In the genomic region with DNA sequence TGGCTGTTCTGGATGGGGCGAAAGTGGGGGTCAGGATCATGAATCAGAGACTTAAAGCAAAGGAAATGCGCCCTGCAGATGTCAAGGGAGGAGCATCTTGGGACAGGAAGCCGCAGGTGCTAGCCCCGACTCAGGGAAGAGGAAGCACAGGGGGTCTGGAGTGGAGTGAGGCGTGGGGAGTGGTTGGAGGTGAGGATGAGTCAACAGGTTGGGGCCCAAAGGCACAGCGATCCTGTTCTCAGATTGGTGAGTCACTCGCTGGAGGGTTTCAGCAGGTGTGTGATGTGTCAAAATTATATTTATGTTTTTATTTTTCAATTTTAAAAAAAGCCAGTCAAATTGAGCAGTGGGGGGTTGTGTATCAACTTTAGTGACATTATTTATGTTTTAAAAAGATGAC, we compare ENCODE assay signal across 8 cellular contexts. TPM values are rescaled to one million over a fixed set of nuclear protein-coding genes. Genes with fewer than 3 reads are reported as not detected.
A peak's percentile ranks its signal among the peaks of the same experiment; 100 is the strongest.
DNase-seq lines count a peak whose midpoint lies in the region; ATAC-seq and TF ChIP-seq lines count a peak whose summit lies in the region.

No MANE protein-coding gene starts in this region.

- no peak overlapping the region for H3K9ac ChIP-seq in neural progenitor cell

- peak; percentile 84 for DNase-seq in activated naive CD8-positive, alpha-beta T cell treated with anti-CD3 and anti-CD28 coated beads for 36 hours
- peak; percentile 53 to 79 for DNase-seq in stimulated activated CD4-positive, alpha-beta T cell treated with anti-CD3 and anti-CD28 coated beads, Interleukin-4, amount 100 ng/mL, for 4 hours
- DNase-seq in iPS-NIHi11 (ENCODE audit: low spot score): no peak
- no peak for DNase-seq in neural progenitor cell (ENCODE audit: low spot score)
- DNase-seq in HAP-1 (ENCODE audit: low spot score in 2 of 2): no peak
- DNase-seq in NCI-H2029 (lab: John Stamatoyannopoulos, UW): no peak

- no peaks in the 10 kb centered on the region for H3K36me3 ChIP-seq in neural progenitor cell
- H3K36me3 ChIP-seq in HAP-1 (replicated peaks): no peaks in the 10 kb centered on the region

- TF ChIP-seq CTCF in neural progenitor cell (IDR thresholded peaks at IDR 0.05): no peak

- no peaks in the 10 kb centered on the region for H4K20me1 ChIP-seq in neural progenitor cell (ENCODE audit: low read depth)

- H3K27ac Mint-ChIP-seq in T-helper 1 cell treated with Interleukin-12 subunit alpha and Interleukin-12 subunit beta and Interleukin-4 antibody, amounts not matched to agents 30 μg/mL and 1 μg/mL, for 36 hours: peak overlapping the region; percentile 84
- H3K27ac Mint-ChIP-seq in activated naive CD8-positive, alpha-beta T cell treated with anti-CD3 and anti-CD28 coated beads for 36 hours: peak overlapping the region; percentile 65
- H3K27ac Mint-ChIP-seq in neural progenitor cell: no peak overlapping the region

- H3K36me3 Mint-ChIP-seq in T-helper 1 cell treated with Interleukin-12 subunit alpha and Interleukin-12 subunit beta and Interleukin-4 antibody, amounts not matched to agents 30 μg/mL and 1 μg/mL, for 36 hours (ENCODE audit: low read depth): no peaks in the 10 kb centered on the region
- no peaks in the 10 kb centered on the region for H3K36me3 Mint-ChIP-seq in activated naive CD8-positive, alpha-beta T cell treated with anti-CD3 and anti-CD28 coated beads for 36 hours
- H3K36me3 Mint-ChIP-seq in neural progenitor cell: no peaks in the 10 kb centered on the region

- H3K79me2 ChIP-seq in neural progenitor cell (ENCODE audit: low read depth): no peaks in the 10 kb centered on the region

- H2AFZ ChIP-seq in neural progenitor cell (replicated peaks): no peak overlapping the region

- no peaks in the 10 kb centered on the region for H3K9me3 Mint-ChIP-seq in T-helper 1 cell treated with Interleukin-12 subunit alpha and Interleukin-12 subunit beta and Interleukin-4 antibody, amounts not matched to agents 30 μg/mL and 1 μg/mL, for 36 hours
- no peaks in the 10 kb centered on the region for H3K9me3 Mint-ChIP-seq in activated naive CD8-positive, alpha-beta T cell treated with anti-CD3 and anti-CD28 coated beads for 36 hours
- no peaks in the 10 kb centered on the region for H3K9me3 Mint-ChIP-seq in neural progenitor cell

- H3K27me3 ChIP-seq in neural progenitor cell (no peaks in the 10 kb centered on the region), HAP-1 (ENCODE audit: low read depth) (no peaks in the 10 kb centered on the region)

- no peaks in the 10 kb centered on the region for H3F3A ChIP-seq in neural progenitor cell (ENCODE audit: low read depth)

- no peaks in the 10 kb centered on the region for H3K9me3 ChIP-seq in neural progenitor cell (ENCODE audit: low read depth)
- H3K9me3 ChIP-seq in HAP-1: no peaks in the 10 kb centered on the region

- peak; percentile 41 for ATAC-seq in GM18520 (IDR thresholded peaks at IDR 0.05; ENCODE audit: unreplicated experiment)

- peaks cover 3% of the 10 kb centered on the region for H3K27me3 Mint-ChIP-seq in T-helper 1 cell treated with Interleukin-12 subunit alpha and Interleukin-12 subunit beta and Interleukin-4 antibody, amounts not matched to agents 30 μg/mL and 1 μg/mL, for 36 hours (ENCODE audit: low read depth)
- H3K27me3 Mint-ChIP-seq in activated naive CD8-positive, alpha-beta T cell treated with anti-CD3 and anti-CD28 coated beads for 36 hours: peaks cover 4% of the 10 kb centered on the region
- H3K27me3 Mint-ChIP-seq in neural progenitor cell (ENCODE audit: insufficient read depth, low read depth): peaks cover 2% of the 10 kb centered on the region

- no peak overlapping the region for H3K4me2 ChIP-seq in neural progenitor cell

- in situ Hi-C loops in HAP-1 (cut with MboI; ENCODE audit: low sequenced_read_pairs): no loop called here

- H3K4me3 ChIP-seq in neural progenitor cell (no peak overlapping the region), HAP-1 (no peak overlapping the region)

- peaks cover 28% of the 10 kb centered on the region for H3K4me1 Mint-ChIP-seq in T-helper 1 cell treated with Interleukin-12 subunit alpha and Interleukin-12 subunit beta and Interleukin-4 antibody, amounts not matched to agents 30 μg/mL and 1 μg/mL, for 36 hours (ENCODE audit: low read depth)
- peaks cover 26% of the 10 kb centered on the region for H3K4me1 Mint-ChIP-seq in activated naive CD8-positive, alpha-beta T cell treated with anti-CD3 and anti-CD28 coated beads for 36 hours
- no peaks in the 10 kb centered on the region for H3K4me1 Mint-ChIP-seq in neural progenitor cell

- no peaks in the 10 kb centered on the region for H3K4me1 ChIP-seq in neural progenitor cell
- no peaks in the 10 kb centered on the region for H3K4me1 ChIP-seq in HAP-1

- H3K27ac ChIP-seq in neural progenitor cell: no peak overlapping the region

- H3K4me3 Mint-ChIP-seq in T-helper 1 cell treated with Interleukin-12 subunit alpha and Interleukin-12 subunit beta and Interleukin-4 antibody, amounts not matched to agents 30 μg/mL and 1 μg/mL, for 36 hours: peak overlapping the region; percentile 22
- peak overlapping the region; percentile 44 for H3K4me3 Mint-ChIP-seq in activated naive CD8-positive, alpha-beta T cell treated with anti-CD3 and anti-CD28 coated beads for 36 hours
- H3K4me3 Mint-ChIP-seq in neural progenitor cell: no peak overlapping the region

RNA-seq across cellular contexts. Expression of gene PACSIN1, which starts 19.0 kb away (rescaled TPM):
- total RNA-seq in activated naive CD8-positive, alpha-beta T cell treated with anti-CD3 and anti-CD28 coated beads for 36 hours: under 1 TPM; 0.19 to 0.28 TPM
- total RNA-seq in neural progenitor cell (ENCODE audit: low replicate concordance): 0.41 and 1.8 TPM in 2 replicates

RNA-seq across cellular contexts. Expression of gene RPS10, which starts 59.0 kb away (rescaled TPM):
- total RNA-seq in activated naive CD8-positive, alpha-beta T cell treated with anti-CD3 and anti-CD28 coated beads for 36 hours: 1,000 to 10,000 TPM; 2,216 to 2,293 TPM
- total RNA-seq in neural progenitor cell (ENCODE audit: low replicate concordance): 4,003 and 4,850 TPM in 2 replicates

Comparison
In these comparisons a context has a peak if more than half of its experiments do, and no peak if none do; other contexts are left out.
1. DNase-seq: peak in activated naive CD8-positive, alpha-beta T cell treated with anti-CD3 and anti-CD28 coated beads for 36 hours (single experiment) and stimulated activated CD4-positive, alpha-beta T cell treated with anti-CD3 and anti-CD28 coated beads, Interleukin-4, amount 100 ng/mL, for 4 hours (2 of 2); none in iPS-NIHi11 (single experiment), neural progenitor cell (single experiment), HAP-1 (0 of 2) and NCI-H2029 (single experiment).